23 cellular contexts compared by ENCODE assay signal in the genomic region with DNA sequence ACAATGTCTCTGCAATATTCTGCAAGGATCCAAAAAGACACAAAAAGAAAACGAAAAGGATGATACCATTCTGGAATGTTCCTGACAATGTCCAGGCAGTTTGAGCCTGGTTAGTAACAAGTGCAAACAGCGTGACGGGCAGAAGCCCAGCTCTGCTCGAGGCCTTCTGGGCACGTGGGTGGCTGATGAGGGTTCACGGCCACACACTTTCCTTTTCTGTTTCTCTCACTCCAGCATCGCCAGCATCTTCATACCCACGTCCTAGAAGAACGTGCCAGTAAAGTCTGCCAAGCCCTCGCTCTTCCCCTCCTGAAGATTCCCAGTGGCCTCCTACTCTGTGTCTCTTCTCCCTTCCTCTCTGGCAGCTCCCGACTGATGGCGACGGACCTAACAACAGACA. TPM values are rescaled to one million over a fixed set of nuclear protein-coding genes. Genes with fewer than 3 reads are reported as not detected.
"Had no signal": no experiment of that assay in that cellular context is flagged by ENCODE, and none has a peak within 500 bp of the region (broad histone marks: within the 10 kb centered on the region; RNA-seq: fewer than 3 reads in every experiment).

No MANE protein-coding gene starts in this region.

- DNase-seq: activated B cell treated with CpG ODN at 0.5 μM for 24 hours; activated CD4-positive, alpha-beta T cell treated with anti-CD3 and anti-CD28 coated beads, Interleukin-2, amount 50 U/mL, for 1 hour; activated CD8-positive, alpha-beta T cell treated with anti-CD3 and anti-CD28 coated beads for 36 hours; activated naive CD8-positive, alpha-beta T cell treated with anti-CD3 and anti-CD28 coated beads, Interleukin-2, amount 50 U/mL, for 24 hours; activated T-cell treated with anti-CD3 and anti-CD28 coated beads, Interleukin-2, amount 50 U/mL, for 48 hours; amygdala; esophagus squamous epithelium; islet precursor cell; left cardiac atrium; mammary epithelial cell; ovary; psoas muscle; stimulated activated CD4-positive, alpha-beta T cell treated with anti-CD3 and anti-CD28 coated beads, Interleukin-4, amount 100 ng/mL, for 24 hours; stimulated activated naive CD8-positive, alpha-beta T cell treated with anti-CD3 and anti-CD28 coated beads, Interleukin-15, amount 100 ng/mL, for 72 hours; T-cell had no signal

- H3K36me3 ChIP-seq: esophagus squamous epithelium, neutrophil, ovary, right atrium auricular region, suprapubic skin, tibial nerve had no signal

- H3K4me3 ChIP-seq: esophagus squamous epithelium, ovary, psoas muscle, right atrium auricular region, suprapubic skin, tibial nerve had no signal

- ATAC-seq: activated CD8-positive, alpha-beta T cell treated with anti-CD3 and anti-CD28 coated beads for 36 hours; activated naive CD8-positive, alpha-beta T cell treated with anti-CD3 and anti-CD28 coated beads, Interleukin-2, amount 50 U/mL, for 24 hours; left cardiac atrium; natural killer cell treated with Interleukin-12 subunit alpha and Interleukin-12 subunit beta and Interleukin-15 and Interleukin-18, amount 100 ng/mL, for 72 hours; psoas muscle; stimulated activated memory B cell treated with anti-CD40 and anti-IgM and Interleukin-4, amounts not matched to agents 10 μg/mL and 1 μg/mL and 100 μg/mL, for 72 hours; stimulated activated naive CD8-positive, alpha-beta T cell treated with anti-CD3 and anti-CD28 coated beads, Interleukin-15, amount 100 ng/mL, for 72 hours; T-cell had no signal

- H3K27me3 ChIP-seq: neutrophil, ovary, right atrium auricular region, tibial nerve had no signal

- H3K9me3 ChIP-seq: esophagus squamous epithelium, neutrophil, ovary, psoas muscle, right atrium auricular region, suprapubic skin, tibial nerve had no signal

- H3K4me1 ChIP-seq: esophagus squamous epithelium, right atrium auricular region, suprapubic skin, tibial nerve had no signal

- H3K27ac ChIP-seq: epithelial cell of prostate, esophagus squamous epithelium, neutrophil, ovary, psoas muscle, right atrium auricular region, suprapubic skin, tibial nerve had no signal

RNA-seq across cellular contexts. Expression of gene COL23A1, which starts 36.7 kb away (rescaled TPM):
- total RNA-seq: activated B cell treated with CpG ODN at 0.5 μM for 24 hours; activated T-helper 2 cell treated with anti-CD3 and anti-CD28 coated beads, Interferon-gamma antibody, Interleukin-2, Interleukin-4, amounts not matched to agents 10 μg/mL and 5 μg/mL and 100 μg/mL, durations not matched to agents 14 hours and 24 hours and 36 hours had no signal
